In the genomic region with DNA sequence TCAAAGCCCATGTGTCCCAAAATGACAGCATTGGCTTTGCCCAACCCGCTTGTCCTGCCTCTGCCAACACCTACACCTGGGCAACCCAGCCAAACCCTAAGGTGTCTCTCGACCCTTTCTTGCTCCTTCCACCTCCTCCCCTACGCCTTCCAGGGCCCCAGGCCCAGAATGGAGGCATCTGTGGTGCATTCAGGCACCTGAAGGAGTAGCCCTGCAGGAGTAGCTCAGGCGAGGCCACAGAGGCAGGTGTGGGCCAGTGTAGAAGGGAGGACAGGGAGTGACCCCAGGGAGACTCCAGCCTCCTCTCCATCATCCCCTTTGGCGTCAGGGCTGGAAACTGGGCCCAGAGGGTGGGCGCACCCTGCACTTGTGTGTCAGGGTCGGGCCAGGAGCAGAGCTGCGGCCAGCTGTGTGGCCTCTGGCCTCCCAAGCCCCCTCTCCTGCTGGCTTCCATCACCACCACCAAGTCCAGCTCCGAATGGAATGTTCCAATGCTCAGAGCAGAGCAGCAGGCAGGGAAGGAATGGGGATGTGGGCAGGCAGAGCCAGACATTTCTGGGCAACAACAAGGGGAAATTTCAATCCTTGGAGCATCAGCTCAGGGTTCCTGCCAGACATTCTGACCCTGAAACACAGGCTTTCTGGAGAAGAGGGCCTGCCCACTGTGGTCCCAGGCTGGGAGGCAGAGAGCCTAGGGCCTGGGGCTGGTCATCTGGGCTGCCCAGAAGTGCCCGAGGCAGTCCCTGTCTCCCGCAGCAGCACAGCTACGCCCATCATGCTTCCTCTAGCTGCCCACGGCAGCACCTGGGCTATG, we compare ENCODE assay signal across 9 cellular contexts. TPM values are rescaled to one million over a fixed set of nuclear protein-coding genes. Genes with fewer than 3 reads are reported as not detected.
DNase-seq lines count a peak whose midpoint lies in the region; ATAC-seq and TF ChIP-seq lines count a peak whose summit lies in the region.
"Had no signal": no experiment of that assay in that cellular context is flagged by ENCODE, and none has a peak within 500 bp of the region (broad histone marks: within the 10 kb centered on the region; RNA-seq: fewer than 3 reads in every experiment).

No MANE protein-coding gene starts in this region.

- H3K27me3 ChIP-seq in naive thymus-derived CD4-positive, alpha-beta T cell (ENCODE audit: control insufficient read depth in 2 of 2, insufficient read depth in 2 of 2, low read length in 2 of 2), result no peaks in the 10 kb centered on the region
- H3K27me3 ChIP-seq in aorta (ENCODE audit: control insufficient read depth in 1 of 2, insufficient read depth in 2 of 2, low read length in 1 of 2), result no peaks in the 10 kb centered on the region

- H3K4me1 Mint-ChIP-seq in chondrocyte (ENCODE audit: low read depth), result peaks cover 48% of the 10 kb centered on the region
- peaks cover 38 to 82% (median 54%) of the 10 kb centered on the region in 7 donors for H3K4me1 Mint-ChIP-seq in naive thymus-derived CD4-positive, alpha-beta T cell

- POLR2A ChIA-PET in naive thymus-derived CD4-positive, alpha-beta T cell (lab: Charles Lee), result interaction anchor here (0.8 to 3.5 kb wide), 7 partner anchors 9 to 75 kb away, joined by 3 to 33 read pairs (median 9); a partner anchor contains a TSS

- H3K4me3 Mint-ChIP-seq in chondrocyte (ENCODE audit: unreplicated experiment), result no peak overlapping the region
- H3K4me3 Mint-ChIP-seq in naive thymus-derived CD4-positive, alpha-beta T cell, result peak overlapping the region; percentile 61 to 85 (median 77)

- intact Hi-C loops in Right ventricle myocardium inferior (cut with DNase I) (loop anchor here (2.0 kb wide), 1 partner anchor 17 kb away; a partner anchor contains a TSS), cardiac septum (cut with DNase I) (no loop called here), aorta (cut with DNase I) (loop anchor here in 1 of 2 donors (2.0 kb wide), 1 partner anchor 15 kb away; no protein-coding TSS in a partner anchor)
- intact Hi-C loops in naive thymus-derived CD4-positive, alpha-beta T cell (cut with micrococcal nuclease), result loop anchor here (2.0 kb wide), 1 partner anchor 15 kb away; no protein-coding TSS in a partner anchor

- no peak for TF ChIP-seq CTCF in chondrocyte (IDR thresholded peaks at IDR 0.05)

- 41 to 48% methylated on average over 13 of the region's 13 CpGs for whole genome bisulfite sequencing in aorta, 2 donors

- no peaks in the 10 kb centered on the region for H3K27me3 Mint-ChIP-seq in chondrocyte (ENCODE audit: low read depth)
- no peaks in the 10 kb centered on the region for H3K27me3 Mint-ChIP-seq in naive thymus-derived CD4-positive, alpha-beta T cell

- no peaks in the 10 kb centered on the region for H3K9me3 ChIP-seq in naive thymus-derived CD4-positive, alpha-beta T cell (ENCODE audit: control insufficient read depth in 2 of 3, low read length in 3 of 3)
- H3K9me3 ChIP-seq in aorta (ENCODE audit: control insufficient read depth, low read length), result no peaks in the 10 kb centered on the region

- peaks cover 58 to 61% of the 10 kb centered on the region in 2 donors for H3K4me1 ChIP-seq in naive thymus-derived CD4-positive, alpha-beta T cell (ENCODE audit: control insufficient read depth in 2 of 2, insufficient read depth in 2 of 2, low read length in 2 of 2)
- peaks cover 0 to 4% of the 10 kb centered on the region in 2 donors for H3K4me1 ChIP-seq in aorta (ENCODE audit: control insufficient read depth in 1 of 2, insufficient read depth in 2 of 2, low read length in 2 of 2)

- peaks cover 1% of the 10 kb centered on the region for H3K36me3 Mint-ChIP-seq in chondrocyte (ENCODE audit: low read depth)
- peaks cover 0 to 7% (median 0%) of the 10 kb centered on the region in 5 donors for H3K36me3 Mint-ChIP-seq in naive thymus-derived CD4-positive, alpha-beta T cell

- CTCF ChIA-PET in naive thymus-derived CD4-positive, alpha-beta T cell (lab: Charles Lee), result interaction anchor here (0.7 to 1.8 kb wide), 5 partner anchors 9 to 71 kb away, joined by 3 to 6 read pairs (median 5); a partner anchor contains a TSS

- DNase-seq in Right ventricle myocardium inferior (ENCODE audit: missing footprints) (no peak), cardiac septum (ENCODE audit: low spot score) (no peak), chondrocyte (ENCODE audit: low spot score) (no peak), aorta (peak in 1 of 2 donors; percentile 56)
- DNase-seq in naive thymus-derived CD4-positive, alpha-beta T cell, result no peak
- DNase-seq: activated effector memory CD4-positive, alpha-beta T cell treated with anti-CD3 and anti-CD28 coated beads, Interleukin-2, amount 50 U/mL, for 16 hours had no signal

- H3K27ac Mint-ChIP-seq in chondrocyte (ENCODE audit: unreplicated experiment), result peak overlapping the region; percentile 82
- peak overlapping the region; percentile 38 to 93 (median 89) for H3K27ac Mint-ChIP-seq in naive thymus-derived CD4-positive, alpha-beta T cell

- peak overlapping the region; percentile 67 for H3K27ac ChIP-seq in naive thymus-derived CD4-positive, alpha-beta T cell (ENCODE audit: low read depth, low read length)
- peak overlapping the region; percentile 47 to 71 for H3K27ac ChIP-seq in aorta (ENCODE audit: low read depth in 1 of 2, low read length in 2 of 2)

- peak overlapping the region; percentile 56 for H3K4me3 ChIP-seq in naive thymus-derived CD4-positive, alpha-beta T cell (ENCODE audit: low read length)
- no peak overlapping the region for H3K4me3 ChIP-seq in aorta (ENCODE audit: low read length in 2 of 2)

- no peaks in the 10 kb centered on the region for H3K9me3 Mint-ChIP-seq in chondrocyte (ENCODE audit: low read depth)
- peaks cover 0 to 2% (median 0%) of the 10 kb centered on the region in 11 donors for H3K9me3 Mint-ChIP-seq in naive thymus-derived CD4-positive, alpha-beta T cell

- H3K36me3 ChIP-seq in naive thymus-derived CD4-positive, alpha-beta T cell (ENCODE audit: control insufficient read depth in 2 of 3, insufficient read depth in 3 of 3, low read length in 3 of 3), result peaks cover 0 to 8% (median 0%) of the 10 kb centered on the region in 3 experiments
- no peaks in the 10 kb centered on the region for H3K36me3 ChIP-seq in aorta (ENCODE audit: control insufficient read depth in 1 of 2, insufficient read depth in 2 of 2, low read length in 1 of 2)

- peak; percentile 8 for ATAC-seq in Right ventricle myocardium inferior
- ATAC-seq in naive thymus-derived CD4-positive, alpha-beta T cell, result no peak
- ATAC-seq in aorta (ENCODE audit: low FRiP score), result peak; percentile 42
- ATAC-seq in GM21367 (IDR thresholded peaks at IDR 0.05; ENCODE audit: unreplicated experiment), result no peak
- ATAC-seq in GM21423 (IDR thresholded peaks at IDR 0.05; ENCODE audit: unreplicated experiment), result no peak
- no peak for ATAC-seq in HG03460 (IDR thresholded peaks at IDR 0.05; ENCODE audit: unreplicated experiment)

RNA-seq across cellular contexts. Expression of a gene that starts 16.4 kb away (rescaled TPM):
- total RNA-seq in Right ventricle myocardium inferior (43.6 TPM), cardiac septum (9.5 TPM), chondrocyte (10.1 to 29.4 TPM (median 28.6 TPM) in 3 replicates), aorta (10 to 100 TPM; 10.8 to 17.5 TPM)
- 10 to 100 TPM; 11.1 to 47.2 (median 17.5) TPM for total RNA-seq in naive thymus-derived CD4-positive, alpha-beta T cell
- 10 to 100 TPM; 11.5 to 37.6 TPM for polyA plus RNA-seq in naive thymus-derived CD4-positive, alpha-beta T cell
- 10 to 100 TPM in 1 of 2 donors, 1 to 10 TPM in 1; 9.9 to 17.2 TPM for polyA plus RNA-seq in aorta

RNA-seq across cellular contexts. Expression of a gene that starts 33.4 kb away (rescaled TPM):
- total RNA-seq in Right ventricle myocardium inferior (64.2 TPM), cardiac septum (38.0 TPM), chondrocyte (43.7 to 46.9 TPM (median 46.4 TPM) in 3 replicates), aorta (10 to 100 TPM; 26.4 to 32.8 TPM)
- total RNA-seq in naive thymus-derived CD4-positive, alpha-beta T cell, result 10 to 100 TPM; 19.8 to 51.5 (median 24.6) TPM
- 10 to 100 TPM; 17.6 to 23.3 TPM for polyA plus RNA-seq in naive thymus-derived CD4-positive, alpha-beta T cell
- 10 to 100 TPM; 14.3 to 19.5 TPM for polyA plus RNA-seq in aorta

Comparison
In these comparisons a context has a peak if more than half of its experiments do, and no peak if none do; other contexts are left out.
1. ATAC-seq: peak in Right ventricle myocardium inferior (single experiment) and aorta (single experiment); none in naive thymus-derived CD4-positive, alpha-beta T cell (single experiment), GM21367 (single experiment), GM21423 (single experiment) and HG03460 (single experiment).